1 cellular context compared by ENCODE assay signal in the genomic region with DNA sequence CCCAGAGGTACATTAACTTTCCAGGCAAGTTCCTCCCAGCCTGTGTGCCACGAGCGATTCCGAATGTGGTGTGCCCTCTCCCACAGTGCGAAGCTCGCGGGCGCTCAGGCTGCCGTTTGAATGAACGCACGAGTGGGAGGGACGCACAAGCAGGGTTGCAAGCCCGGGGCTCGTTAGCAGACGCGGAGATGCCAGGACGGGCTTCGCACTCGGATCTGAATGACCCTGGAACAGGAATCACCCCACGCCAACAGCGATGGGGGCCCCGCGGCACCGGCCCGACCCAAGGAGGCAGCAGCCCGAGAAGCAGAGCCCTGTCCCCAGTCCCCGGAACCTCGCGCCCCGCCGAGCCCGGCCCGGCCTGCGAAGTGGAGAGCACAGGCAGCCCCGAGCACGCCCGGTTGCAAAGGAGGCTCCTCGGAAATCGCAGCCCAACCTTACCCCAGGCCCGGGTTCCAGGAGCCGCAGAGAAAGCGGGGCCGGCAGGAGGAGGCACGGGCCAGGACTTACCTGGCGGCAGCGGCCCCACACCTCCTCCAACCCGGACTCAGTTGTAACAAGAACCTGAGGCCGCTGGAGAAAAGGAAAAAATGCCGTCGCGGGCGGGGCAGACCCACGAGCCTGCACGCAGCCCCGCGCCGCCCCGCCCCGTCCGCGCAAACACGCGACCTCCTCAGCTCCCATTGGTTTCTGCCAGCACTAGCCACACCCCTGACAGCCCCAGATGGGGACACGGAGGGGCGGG.
TF ChIP-seq lines count a peak whose summit lies in the region.

Gene SLC25A30 (minus strand): TSS at position 584 of the 745 bp plus-strand sequence. CDS start 6,948 bp downstream, outside the sequence.

TF ChIP-seq in HepG2, 621 proteins besides CTCF, POLR2A, EP300 and RAD21 (continued from another document and continues in another):
- TF ChIP-seq FOXP4 (CRISPR knock-in tag; IDR thresholded peaks at IDR 0.05), result peak; percentile 36; the same call in 1 of the 2 replicates
- TF ChIP-seq ZNF607 (CRISPR knock-in tag; IDR thresholded peaks at IDR 0.05; ENCODE audit: borderline replicate concordance), result peak; percentile 92; the same call in 1 of the 2 replicates
- TF ChIP-seq ZNF790 (CRISPR knock-in tag; IDR thresholded peaks at IDR 0.05; ENCODE audit: borderline replicate concordance), result peak; percentile 72; the same call in 1 of the 2 replicates
- TF ChIP-seq YEATS2 (CRISPR knock-in tag; IDR thresholded peaks at IDR 0.05; ENCODE audit: borderline replicate concordance), result peak; percentile 49; the same call in 1 of the 2 replicates
- TF ChIP-seq ZNF24 (IDR thresholded peaks at IDR 0.05), result no peak
- 0 out of 2 replicates have a peak, but pooled peaks have one; percentile 27 for TF ChIP-seq EEA1 (CRISPR knock-in tag; IDR thresholded peaks at IDR 0.05; ENCODE audit: borderline replicate concordance)
- TF ChIP-seq SP2 (CRISPR knock-in tag; IDR thresholded peaks at IDR 0.05), result peak; percentile 57
- TF ChIP-seq MATR3 (CRISPR knock-in tag; IDR thresholded peaks at IDR 0.05), result no peak
- peak; percentile 75 for TF ChIP-seq ZNF777 (CRISPR knock-in tag; IDR thresholded peaks at IDR 0.05)
- TF ChIP-seq ZBTB38 (CRISPR knock-in tag; IDR thresholded peaks at IDR 0.05), result no peak
- TF ChIP-seq ISL2 (CRISPR knock-in tag; IDR thresholded peaks at IDR 0.05), result peak; percentile 69
- no peak for TF ChIP-seq TFE3 (CRISPR knock-in tag; IDR thresholded peaks at IDR 0.05)
- TF ChIP-seq ZNF281 (CRISPR knock-in tag; IDR thresholded peaks at IDR 0.05; ENCODE audit: borderline replicate concordance), result no peak
- peak; percentile 75 for TF ChIP-seq IRF9 (CRISPR knock-in tag; IDR thresholded peaks at IDR 0.05; ENCODE audit: borderline replicate concordance)
- no peak for TF ChIP-seq ZNF512 (CRISPR knock-in tag; IDR thresholded peaks at IDR 0.05)
- 0 out of 2 replicates have a peak, but pooled peaks have one; percentile 32 for TF ChIP-seq RBAK (CRISPR knock-in tag; IDR thresholded peaks at IDR 0.05)
- no peak for TF ChIP-seq KLF12 (CRISPR knock-in tag; IDR thresholded peaks at IDR 0.05; ENCODE audit: borderline replicate concordance)
- no peak for TF ChIP-seq FOXA1 (IDR thresholded peaks at IDR 0.05)
- 0 out of 2 replicates have a peak, but pooled peaks have one; percentile 18 for TF ChIP-seq FOXA1 (CRISPR knock-in tag; IDR thresholded peaks at IDR 0.05)
- peak; percentile 84 for TF ChIP-seq ZFY (CRISPR knock-in tag; IDR thresholded peaks at IDR 0.05)
- no peak for TF ChIP-seq RAD51 (IDR thresholded peaks at IDR 0.05; ENCODE audit: borderline replicate concordance)
- TF ChIP-seq, protein P1, sequence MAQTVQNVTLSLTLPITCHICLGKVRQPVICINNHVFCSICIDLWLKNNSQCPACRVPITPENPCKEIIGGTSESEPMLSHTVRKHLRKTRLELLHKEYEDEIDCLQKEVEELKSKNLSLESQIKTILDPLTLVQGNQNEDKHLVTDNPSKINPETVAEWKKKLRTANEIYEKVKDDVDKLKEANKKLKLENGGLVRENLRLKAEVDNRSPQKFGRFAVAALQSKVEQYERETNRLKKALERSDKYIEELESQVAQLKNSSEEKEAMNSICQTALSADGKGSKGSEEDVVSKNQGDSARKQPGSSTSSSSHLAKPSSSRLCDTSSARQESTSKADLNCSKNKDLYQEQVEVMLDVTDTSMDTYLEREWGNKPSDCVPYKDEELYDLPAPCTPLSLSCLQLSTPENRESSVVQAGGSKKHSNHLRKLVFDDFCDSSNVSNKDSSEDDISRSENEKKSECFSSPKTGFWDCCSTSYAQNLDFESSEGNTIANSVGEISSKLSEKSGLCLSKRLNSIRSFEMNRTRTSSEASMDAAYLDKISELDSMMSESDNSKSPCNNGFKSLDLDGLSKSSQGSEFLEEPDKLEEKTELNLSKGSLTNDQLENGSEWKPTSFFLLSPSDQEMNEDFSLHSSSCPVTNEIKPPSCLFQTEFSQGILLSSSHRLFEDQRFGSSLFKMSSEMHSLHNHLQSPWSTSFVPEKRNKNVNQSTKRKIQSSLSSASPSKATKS (CRISPR knock-in tag; IDR thresholded peaks at IDR 0.05), result no peak
- TF ChIP-seq, protein P2, sequence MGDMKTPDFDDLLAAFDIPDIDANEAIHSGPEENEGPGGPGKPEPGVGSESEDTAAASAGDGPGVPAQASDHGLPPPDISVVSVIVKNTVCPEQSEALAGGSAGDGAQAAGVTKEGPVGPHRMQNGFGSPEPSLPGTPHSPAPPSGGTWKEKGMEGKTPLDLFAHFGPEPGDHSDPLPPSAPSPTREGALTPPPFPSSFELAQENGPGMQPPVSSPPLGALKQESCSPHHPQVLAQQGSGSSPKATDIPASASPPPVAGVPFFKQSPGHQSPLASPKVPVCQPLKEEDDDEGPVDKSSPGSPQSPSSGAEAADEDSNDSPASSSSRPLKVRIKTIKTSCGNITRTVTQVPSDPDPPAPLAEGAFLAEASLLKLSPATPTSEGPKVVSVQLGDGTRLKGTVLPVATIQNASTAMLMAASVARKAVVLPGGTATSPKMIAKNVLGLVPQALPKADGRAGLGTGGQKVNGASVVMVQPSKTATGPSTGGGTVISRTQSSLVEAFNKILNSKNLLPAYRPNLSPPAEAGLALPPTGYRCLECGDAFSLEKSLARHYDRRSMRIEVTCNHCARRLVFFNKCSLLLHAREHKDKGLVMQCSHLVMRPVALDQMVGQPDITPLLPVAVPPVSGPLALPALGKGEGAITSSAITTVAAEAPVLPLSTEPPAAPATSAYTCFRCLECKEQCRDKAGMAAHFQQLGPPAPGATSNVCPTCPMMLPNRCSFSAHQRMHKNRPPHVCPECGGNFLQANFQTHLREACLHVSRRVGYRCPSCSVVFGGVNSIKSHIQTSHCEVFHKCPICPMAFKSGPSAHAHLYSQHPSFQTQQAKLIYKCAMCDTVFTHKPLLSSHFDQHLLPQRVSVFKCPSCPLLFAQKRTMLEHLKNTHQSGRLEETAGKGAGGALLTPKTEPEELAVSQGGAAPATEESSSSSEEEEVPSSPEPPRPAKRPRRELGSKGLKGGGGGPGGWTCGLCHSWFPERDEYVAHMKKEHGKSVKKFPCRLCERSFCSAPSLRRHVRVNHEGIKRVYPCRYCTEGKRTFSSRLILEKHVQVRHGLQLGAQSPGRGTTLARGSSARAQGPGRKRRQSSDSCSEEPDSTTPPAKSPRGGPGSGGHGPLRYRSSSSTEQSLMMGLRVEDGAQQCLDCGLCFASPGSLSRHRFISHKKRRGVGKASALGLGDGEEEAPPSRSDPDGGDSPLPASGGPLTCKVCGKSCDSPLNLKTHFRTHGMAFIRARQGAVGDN (CRISPR knock-in tag; IDR thresholded peaks at IDR 0.05), result peak; percentile 94
- TF ChIP-seq ETV5 (CRISPR knock-in tag; IDR thresholded peaks at IDR 0.05; ENCODE audit: borderline replicate concordance), result peak; percentile 32; the same call in 1 of the 2 replicates
- TF ChIP-seq, protein P3, sequence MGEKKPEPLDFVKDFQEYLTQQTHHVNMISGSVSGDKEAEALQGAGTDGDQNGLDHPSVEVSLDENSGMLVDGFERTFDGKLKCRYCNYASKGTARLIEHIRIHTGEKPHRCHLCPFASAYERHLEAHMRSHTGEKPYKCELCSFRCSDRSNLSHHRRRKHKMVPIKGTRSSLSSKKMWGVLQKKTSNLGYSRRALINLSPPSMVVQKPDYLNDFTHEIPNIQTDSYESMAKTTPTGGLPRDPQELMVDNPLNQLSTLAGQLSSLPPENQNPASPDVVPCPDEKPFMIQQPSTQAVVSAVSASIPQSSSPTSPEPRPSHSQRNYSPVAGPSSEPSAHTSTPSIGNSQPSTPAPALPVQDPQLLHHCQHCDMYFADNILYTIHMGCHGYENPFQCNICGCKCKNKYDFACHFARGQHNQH (CRISPR knock-in tag; IDR thresholded peaks at IDR 0.05), result 0 out of 2 replicates have a peak, but pooled peaks have one; percentile 39
- TF ChIP-seq GMEB1 (CRISPR knock-in tag; IDR thresholded peaks at IDR 0.05; ENCODE audit: borderline replicate concordance), result peak; percentile 72
- peak; percentile 19; the same call in 1 of the 2 replicates for TF ChIP-seq POGK (CRISPR knock-in tag; conservative IDR thresholded peaks at IDR 0.05)
- TF ChIP-seq SOX5 (CRISPR knock-in tag; IDR thresholded peaks at IDR 0.05; ENCODE audit: borderline replicate concordance), result no peak
